In genomic region chr19:42249769-42250168, GRCh38 we compare ENCODE assay signal across 11 cellular contexts. TPM values are rescaled to one million over a fixed set of nuclear protein-coding genes. Genes with fewer than 3 reads are reported as not detected.
DNase-seq lines count a peak whose midpoint lies in the region; ATAC-seq and TF ChIP-seq lines count a peak whose summit lies in the region.
"Had no signal": no experiment of that assay in that cellular context is flagged by ENCODE, and none has a peak within 500 bp of the region (broad histone marks: within the 10 kb centered on the region; RNA-seq: fewer than 3 reads in every experiment).

No MANE protein-coding gene starts in this region.

- H3K9me3 Mint-ChIP-seq in brain (peaks cover 0 to 3% (median 0%) of the 10 kb centered on the region in 5 experiments), nephron progenitor cell (no peaks in the 10 kb centered on the region)

- TF ChIP-seq CTCF in heart left ventricle (IDR thresholded peaks at IDR 0.05) (no peak), brain (conservative IDR thresholded peaks at IDR 0.05) (no peak), nephron progenitor cell (IDR thresholded peaks at IDR 0.05) (no peak), upper lobe of left lung (IDR thresholded peaks at IDR 0.05) (no peak), mucosa of descending colon (IDR thresholded peaks at IDR 0.05) (no peak)

- no peak for DNase-seq in heart left ventricle
- DNase-seq in Right ventricle myocardium superior = no peak
- no peak for DNase-seq in nephron progenitor cell
- DNase-seq in upper lobe of left lung = no peak
- no peak for DNase-seq in mucosa of descending colon
- no peak for DNase-seq in activated CD8-positive, alpha-beta memory T cell treated with anti-CD3 and anti-CD28 coated beads for 24 hours
- DNase-seq: activated CD4-positive, alpha-beta T cell treated with anti-CD3 and anti-CD28 coated beads for 36 hours; Karpas-422; SHP77 had no signal

- peak overlapping the region in 2 of 5 experiments; percentile 30 to 50 for H3K4me3 Mint-ChIP-seq in brain
- peak overlapping the region; percentile 20 for H3K4me3 Mint-ChIP-seq in nephron progenitor cell
- H3K4me3 Mint-ChIP-seq: activated CD4-positive, alpha-beta T cell treated with anti-CD3 and anti-CD28 coated beads for 36 hours had no signal

- H3K27me3 ChIP-seq in heart left ventricle (no peaks in the 10 kb centered on the region), upper lobe of left lung (no peaks in the 10 kb centered on the region)

- H3K4me1 ChIP-seq in heart left ventricle (peaks cover 18 to 84% (median 68%) of the 10 kb centered on the region in 12 donors), upper lobe of left lung (peaks cover 36 to 69% (median 60%) of the 10 kb centered on the region in 4 donors), mucosa of descending colon (ENCODE audit: low read depth) (peaks cover 9% of the 10 kb centered on the region)

- 64 to 70% (median 66%) methylated on average over 6 of the region's 6 CpGs for WGBS in heart left ventricle, 4 donors
- WGBS in upper lobe of left lung, 2 donors = 75 to 80% methylated on average over 6 of the region's 6 CpGs

- intact Hi-C loops in heart left ventricle (cut with DNase I) = loop anchor here in 5 of 10 donors (5.0 to 10.0 kb wide), 4 partner anchors 38 to 175 kb away; partner anchors contain the start of gene LIPE (in 2 of the 5)
- intact Hi-C loops in Right ventricle myocardium superior (cut with DNase I) = no loop called here
- intact Hi-C loops in mucosa of descending colon (cut with DNase I, micrococcal nuclease) = loop anchor here in 1 of 2 donors (5.0 kb wide), 1 partner anchor 33 kb away; no protein-coding TSS in a partner anchor

- peak overlapping the region in 11 of 12 donors; percentile 60 to 100 (median 99) for H3K27ac ChIP-seq in heart left ventricle
- H3K27ac ChIP-seq in upper lobe of left lung = peak overlapping the region; percentile 98 to 100 (median 100)

- H3K36me3 ChIP-seq in heart left ventricle (peaks cover 0 to 31% (median 19%) of the 10 kb centered on the region in 9 donors), upper lobe of left lung (peaks cover 0 to 27% (median 19%) of the 10 kb centered on the region in 4 donors), mucosa of descending colon (ENCODE audit: low read depth) (no peaks in the 10 kb centered on the region)

- no peak for TF ChIP-seq EP300 in upper lobe of left lung (IDR thresholded peaks at IDR 0.05)

- ATAC-seq in heart left ventricle = no peak
- ATAC-seq in Right ventricle myocardium superior (ENCODE audit: poor library complexity) = no peak
- no peak for ATAC-seq in upper lobe of left lung (ENCODE audit: low FRiP score in 2 of 2)
- no peak for ATAC-seq in HG02571 (IDR thresholded peaks at IDR 0.05; ENCODE audit: unreplicated experiment)
- ATAC-seq in mucosa of descending colon = no peak
- ATAC-seq: activated CD4-positive, alpha-beta T cell treated with anti-CD3 and anti-CD28 coated beads for 36 hours had no signal

- TF ChIP-seq POLR2A in heart left ventricle (IDR thresholded peaks at IDR 0.05) (no peak), upper lobe of left lung (IDR thresholded peaks at IDR 0.05) (no peak)

- peak overlapping the region in 4 of 5 experiments; percentile 64 to 95 (median 88) for H3K27ac Mint-ChIP-seq in brain
- peak overlapping the region; percentile 54 for H3K27ac Mint-ChIP-seq in nephron progenitor cell

- H3K4me3 ChIP-seq in heart left ventricle (peak overlapping the region in 2 of 12 donors; percentile 28 to 99), upper lobe of left lung (no peak overlapping the region), mucosa of descending colon (no peak overlapping the region)

- H3K27me3 Mint-ChIP-seq in brain (peaks cover 2% of the 10 kb centered on the region), nephron progenitor cell (ENCODE audit: low read depth, poor library complexity) (no peaks in the 10 kb centered on the region)
- H3K27me3 Mint-ChIP-seq: activated CD4-positive, alpha-beta T cell treated with anti-CD3 and anti-CD28 coated beads for 36 hours had no signal

- H3K4me1 Mint-ChIP-seq in brain = peaks cover 48% of the 10 kb centered on the region
- peaks cover 52% of the 10 kb centered on the region for H3K4me1 Mint-ChIP-seq in nephron progenitor cell

- H3K9me3 ChIP-seq in heart left ventricle (no peaks in the 10 kb centered on the region), upper lobe of left lung (no peaks in the 10 kb centered on the region), mucosa of descending colon (no peaks in the 10 kb centered on the region)

- H3K36me3 Mint-ChIP-seq in brain (no peaks in the 10 kb centered on the region), nephron progenitor cell (ENCODE audit: low read depth) (peaks cover 5% of the 10 kb centered on the region)

RNA-seq across cellular contexts. Expression of gene ERF, which starts 5.2 kb away (rescaled TPM):
- 10 to 100 TPM; 26.1 to 49.7 (median 35.5) TPM for total RNA-seq in heart left ventricle
- 10 to 100 TPM; 31.9 to 45.4 TPM for polyA plus RNA-seq in heart left ventricle
- 42.1 TPM for total RNA-seq in Right ventricle myocardium superior
- 30.1 TPM for polyA plus RNA-seq in brain (ENCODE audit: insufficient read depth, low read depth, low replicate concordance)
- 10 to 100 TPM; 13.6 to 59.4 (median 32.5) TPM for total RNA-seq in upper lobe of left lung
- total RNA-seq in mucosa of descending colon = 10 to 100 TPM; 35.7 to 75.2 (median 42.0) TPM

RNA-seq across cellular contexts. Expression of gene GSK3A, which starts 7.4 kb away (rescaled TPM):
- total RNA-seq in heart left ventricle = 10 to 100 TPM; 22.5 to 46.9 (median 36.8) TPM
- polyA plus RNA-seq in heart left ventricle = 10 to 100 TPM; 51.6 to 76.5 TPM
- 35.6 TPM for total RNA-seq in Right ventricle myocardium superior
- 159 TPM for polyA plus RNA-seq in brain (ENCODE audit: insufficient read depth, low read depth, low replicate concordance)
- 10 to 100 TPM; 33.2 to 46.9 (median 39.1) TPM for total RNA-seq in upper lobe of left lung
- 10 to 100 TPM; 41.8 to 52.0 (median 46.9) TPM for total RNA-seq in mucosa of descending colon

RNA-seq across cellular contexts. Expression of gene CIC, which starts 19.3 kb away (rescaled TPM):
- total RNA-seq in heart left ventricle (10 to 100 TPM; 25.5 to 54.8 (median 35.8) TPM), Right ventricle myocardium superior (33.6 TPM), upper lobe of left lung (100 to 1,000 TPM in 1 of 6 donors, 10 to 100 TPM in 5; 52.6 to 170 (median 77.7) TPM), mucosa of descending colon (10 to 100 TPM; 47.3 to 78.0 (median 50.0) TPM)
- polyA plus RNA-seq in heart left ventricle (10 to 100 TPM; 27.1 to 27.5 TPM), brain (ENCODE audit: insufficient read depth, low read depth, low replicate concordance) (77.9 TPM)

RNA-seq across cellular contexts. Expression of gene ZNF526, which starts 29.7 kb away (rescaled TPM):
- total RNA-seq in heart left ventricle = 1 to 10 TPM; 3.9 to 7.2 (median 5.8) TPM
- 1 to 10 TPM; 3.3 to 5.4 TPM for polyA plus RNA-seq in heart left ventricle
- 5.4 TPM for total RNA-seq in Right ventricle myocardium superior
- polyA plus RNA-seq in brain (ENCODE audit: insufficient read depth, low read depth, low replicate concordance) = 6.3 TPM
- 10 to 100 TPM in 4 of 6 donors, 1 to 10 TPM in 2; 7.9 to 13.8 (median 11.4) TPM for total RNA-seq in upper lobe of left lung
- total RNA-seq in mucosa of descending colon = 10 to 100 TPM in 2 of 3 donors, 1 to 10 TPM in 1; 9.9 to 13.4 (median 10.4) TPM

RNA-seq across cellular contexts. Expression of gene DEDD2, which starts 32.3 kb away (rescaled TPM):
- total RNA-seq in heart left ventricle (10 to 100 TPM; 11.1 to 24.1 (median 17.2) TPM), Right ventricle myocardium superior (14.8 TPM), upper lobe of left lung (100 to 1,000 TPM in 1 of 6 donors, 10 to 100 TPM in 5; 38.6 to 154 (median 51.2) TPM), mucosa of descending colon (10 to 100 TPM; 28.0 to 40.1 (median 35.7) TPM)
- polyA plus RNA-seq in heart left ventricle (10 to 100 TPM; 12.6 to 18.3 TPM), brain (ENCODE audit: insufficient read depth, low read depth, low replicate concordance) (63.1 TPM)
